22 cellular contexts compared by ENCODE assay signal in genomic region chr18:11775436-11775835, GRCh38.
"Had no signal": no experiment of that assay in that cellular context is flagged by ENCODE, and none has a peak within 500 bp of the region (broad histone marks: within the 10 kb centered on the region; RNA-seq: fewer than 3 reads in every experiment).

No MANE protein-coding gene starts in this region.

- H3K27ac ChIP-seq: brain microvascular endothelial cell, coronary artery, dorsolateral prefrontal cortex, esophagus squamous epithelium had no signal

- DNase-seq: activated CD4-positive, alpha-beta memory T cell treated with anti-CD3 and anti-CD28 coated beads, Interleukin-2, amount 10 ng/mL, durations not matched to agents 7 days and 5 days; activated CD4-positive, alpha-beta T cell treated with anti-CD3 and anti-CD28 coated beads for 1 hour; activated CD4-positive, alpha-beta T cell treated with anti-CD3 and anti-CD28 coated beads for 4 hours; activated CD4-positive, alpha-beta T cell treated with anti-CD3 and anti-CD28 coated beads, Interleukin-2, amount 10 ng/mL, durations not matched to agents 7 days and 5 days; activated CD4-positive, alpha-beta T cell treated with anti-CD3 and anti-CD28 coated beads, Interleukin-2, amount 50 U/mL, for 4 hours; activated CD8-positive, alpha-beta memory T cell treated with anti-CD3 and anti-CD28 coated beads, Interleukin-2, amount 50 U/mL, for 48 hours; activated gamma-delta T cell treated with Interleukin-2 at 50 U/mL for 16 hours; activated naive CD4-positive, alpha-beta T cell treated with anti-CD3 and anti-CD28 coated beads, Interleukin-2, amount 50 U/mL, for 16 hours; activated naive CD4-positive, alpha-beta T cell treated with Interleukin-2 at 50 U/mL for 16 hours; activated T-cell treated with anti-CD3 and anti-CD28 coated beads for 4 hours; activated T-cell treated with anti-CD3 and anti-CD28 coated beads, Interleukin-2, amount 50 U/mL, for 24 hours; activated T-cell treated with anti-CD3 and anti-CD28 coated beads, Interleukin-2, amount 50 U/mL, for 72 hours; amniotic stem cell; anterior cingulate cortex; brain microvascular endothelial cell; dorsolateral prefrontal cortex; effector memory CD4-positive, alpha-beta T cell; erythroblast; esophagus squamous epithelium; foreskin melanocyte; T-helper 2 cell had no signal

- H3K27me3 ChIP-seq: brain microvascular endothelial cell, esophagus squamous epithelium had no signal

- ATAC-seq: activated T-cell treated with anti-CD3 and anti-CD28 coated beads, Interleukin-2, amount 50 U/mL, for 72 hours had no signal

- H3K4me1 ChIP-seq: esophagus squamous epithelium had no signal

- H3K9me3 ChIP-seq: esophagus squamous epithelium had no signal

- H3K36me3 ChIP-seq: brain microvascular endothelial cell, esophagus squamous epithelium had no signal

- H3K4me3 ChIP-seq: coronary artery, dorsolateral prefrontal cortex, esophagus squamous epithelium had no signal
